In the genomic region with DNA sequence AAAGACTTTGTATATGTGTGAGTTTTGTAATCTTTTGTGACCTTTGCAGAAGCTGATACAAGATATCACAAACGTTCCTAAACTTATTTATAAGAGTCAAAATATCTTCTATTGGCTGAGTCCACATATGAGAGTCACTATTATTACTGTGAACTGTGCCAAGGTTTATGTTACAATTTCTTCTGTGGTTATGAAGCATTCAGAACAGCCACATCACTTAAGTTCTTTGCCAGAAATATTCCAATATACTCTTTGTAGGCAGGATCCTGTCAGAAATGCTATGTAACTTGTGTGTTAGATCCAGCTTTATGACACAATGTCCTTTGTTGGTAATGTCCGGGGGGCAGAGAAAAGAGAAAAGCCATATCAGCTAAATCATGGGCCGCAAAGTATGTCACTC, we compare ENCODE assay signal across 19 cellular contexts.
A peak's percentile ranks its signal among the peaks of the same experiment; 100 is the strongest.
DNase-seq lines count a peak whose midpoint lies in the region; ATAC-seq and TF ChIP-seq lines count a peak whose summit lies in the region.
"Had no signal": no experiment of that assay in that cellular context is flagged by ENCODE, and none has a peak within 500 bp of the region (broad histone marks: within the 10 kb centered on the region; RNA-seq: fewer than 3 reads in every experiment).

No MANE protein-coding gene starts in this region.

- H3K36me3 ChIP-seq in GM23248 (ENCODE audit: low read depth) (no peaks in the 10 kb centered on the region), upper lobe of right lung (no peaks in the 10 kb centered on the region)
- H3K36me3 ChIP-seq: BLaER1 had no signal

- TF ChIP-seq CTCF in AG10803 (conservative IDR thresholded peaks at IDR 0.05; ENCODE audit: low read length) (no peak), fibroblast of villous mesenchyme (IDR thresholded peaks at IDR 0.05; ENCODE audit: insufficient read depth, low read depth, low read length) (no peak), upper lobe of right lung (IDR thresholded peaks at IDR 0.05) (no peak)

- no peaks in the 10 kb centered on the region for H3K9me2 ChIP-seq in GM23248 (ENCODE audit: insufficient read depth)

- H3K9ac ChIP-seq in GM23248 = no peak overlapping the region
- H3K9ac ChIP-seq: BLaER1 had no signal

- H2AFZ ChIP-seq in GM23248 = no peak overlapping the region

- in situ Hi-C loops in GM23248 (cut with MboI) = no loop called here

- H3K4me3 ChIP-seq in AG10803 (ENCODE audit: low read length) (no peak overlapping the region), GM23248 (no peak overlapping the region), fibroblast of villous mesenchyme (ENCODE audit: low read depth, low read length) (no peak overlapping the region), upper lobe of right lung (no peak overlapping the region)
- H3K4me3 ChIP-seq: A549, BLaER1 had no signal

- intact Hi-C loops in upper lobe of right lung (cut with DNase I) = no loop called here
- intact Hi-C loops in posterior cingulate gyrus (cut with DNase I) = no loop called here

- H3K4me2 ChIP-seq in GM23248 (ENCODE audit: unreplicated experiment) = no peak overlapping the region
- H3K4me2 ChIP-seq: A549, BLaER1 had no signal

- DNase-seq in AG10803 (ENCODE audit: low read depth) (peak; percentile 44), GM23248 (peak; percentile 53), fibroblast of gingiva (ENCODE audit: low read depth) (peak; percentile 62), fibroblast of villous mesenchyme (ENCODE audit: low read depth) (peak; percentile 0), upper lobe of right lung (no peak), SIG-M5 (lab: John Stamatoyannopoulos, UW) (no peak), posterior cingulate gyrus (no peak)
- DNase-seq: 8988T; ACHN; Caco-2; CD4-positive, CD25-positive, alpha-beta regulatory T cell; CD8-positive, alpha-beta T cell; DMS153; DND-41; H7; HCEC 1CT had no signal

- ATAC-seq in upper lobe of right lung = no peak
- ATAC-seq: A549; CD8-positive, alpha-beta T cell had no signal

- H3K4me1 ChIP-seq in GM23248 (ENCODE audit: insufficient read depth) (no peaks in the 10 kb centered on the region; the same call in 1 of the 2 replicates), upper lobe of right lung (no peaks in the 10 kb centered on the region)
- H3K4me1 ChIP-seq: A549, BLaER1, Caco-2 had no signal

- no peak overlapping the region for H3K27ac ChIP-seq in GM23248
- H3K27ac ChIP-seq in upper lobe of right lung = no peak overlapping the region
- H3K27ac ChIP-seq: A549, BLaER1, C4-2B had no signal

- H3K27me3 ChIP-seq in GM23248 (replicated peaks; ENCODE audit: insufficient read depth) = no peaks in the 10 kb centered on the region
- no peaks in the 10 kb centered on the region for H3K27me3 ChIP-seq in upper lobe of right lung
- H3K27me3 ChIP-seq: BLaER1 had no signal

- H4K20me1 ChIP-seq in GM23248 (ENCODE audit: insufficient read depth) = no peaks in the 10 kb centered on the region
- H4K20me1 ChIP-seq: BLaER1 had no signal

- no peaks in the 10 kb centered on the region for H3K79me2 ChIP-seq in GM23248 (ENCODE audit: insufficient read depth)

- H3F3A ChIP-seq in GM23248 (ENCODE audit: insufficient read depth) = peaks cover 14% of the 10 kb centered on the region

- H3K9me3 ChIP-seq in GM23248 (ENCODE audit: low read depth) (no peaks in the 10 kb centered on the region), upper lobe of right lung (no peaks in the 10 kb centered on the region)
- H3K9me3 ChIP-seq: A549, BLaER1, Caco-2 had no signal

- 41 to 54% methylated on average over 2 to 3 of the region's 3 CpGs for WGBS in GM23248 (ENCODE audit: low coverage in 1 of 2, low lambda C conversion rate in 2 of 2, missing lambda C conversion rate in 2 of 2), 2 experiments

Comparison
In these comparisons a context has a peak if more than half of its experiments do, and no peak if none do; other contexts are left out.
1. DNase-seq: peak in AG10803 (single experiment), GM23248 (single experiment), fibroblast of gingiva (single experiment) and fibroblast of villous mesenchyme (single experiment); none in upper lobe of right lung (single experiment), SIG-M5 (single experiment) and posterior cingulate gyrus (0 of 10).